In the genomic region with DNA sequence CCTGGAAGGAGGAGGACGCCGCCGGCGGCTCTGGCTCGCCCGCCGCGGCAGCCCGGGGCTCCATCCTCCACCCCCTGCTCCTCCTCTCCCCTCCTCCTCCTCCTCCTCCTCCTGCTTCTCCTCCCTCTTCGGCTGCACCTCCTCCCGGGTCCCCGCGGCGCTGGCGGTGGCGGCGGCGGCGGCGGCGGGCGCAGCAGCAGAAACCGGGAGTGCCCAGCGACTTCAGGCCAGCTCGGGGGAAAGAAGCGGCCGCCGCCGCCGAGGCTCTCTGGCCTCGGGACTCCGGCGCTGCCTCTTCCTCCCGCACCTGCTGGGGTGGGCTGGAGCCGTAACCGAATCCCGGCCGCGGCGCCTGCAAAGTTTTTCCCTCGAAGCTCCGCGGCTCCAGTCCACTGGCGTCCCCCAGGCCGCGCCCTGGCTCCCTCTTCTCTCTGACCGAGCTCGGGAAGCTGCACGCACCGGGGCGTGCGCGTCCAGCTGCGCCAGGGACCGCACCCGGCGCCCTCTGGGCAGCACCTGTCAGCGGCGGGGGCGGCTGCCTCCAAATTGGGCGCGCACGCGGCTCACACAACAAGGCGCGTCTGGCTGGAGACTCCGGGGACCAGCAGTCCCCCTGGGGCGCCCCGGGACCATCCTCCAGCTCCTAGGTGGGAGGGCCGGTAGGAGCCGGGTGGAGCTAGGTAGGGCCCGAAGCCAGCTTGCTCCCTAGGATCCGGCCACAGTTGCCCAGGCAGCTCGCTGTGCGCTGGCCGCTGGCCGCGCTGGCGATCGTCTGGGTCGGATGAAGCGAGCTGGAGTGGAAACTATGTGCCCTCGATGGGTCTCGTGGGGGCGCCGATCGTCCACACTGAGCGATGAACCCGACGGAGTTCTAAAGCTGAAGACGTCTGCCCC, we compare ENCODE assay signal across 8 cellular contexts. TPM values are rescaled to one million over a fixed set of nuclear protein-coding genes. Genes with fewer than 3 reads are reported as not detected.
DNase-seq lines count a peak whose midpoint lies in the region; ATAC-seq and TF ChIP-seq lines count a peak whose summit lies in the region.

Gene MCTP1 (minus strand): TSS at position 583 of the 894 bp plus-strand sequence.

- in situ Hi-C loops in transverse colon (cut with MboI; ENCODE audit: low pct_ligation_motif_present in 1 of 4, low pct_unique_long_range_greater_than_20kb in 1 of 4, low sequenced_read_pairs in 3 of 4): no loop called here

- H3K36me3 Mint-ChIP-seq in CD14-positive monocyte (peaks cover 0 to 6% of the 10 kb centered on the region in 2 donors), T-cell (no peaks in the 10 kb centered on the region), endodermal cell (ENCODE audit: low read depth) (no peaks in the 10 kb centered on the region)

- H3K9ac ChIP-seq in endodermal cell (ENCODE audit: extremely low read depth, low read length, poor library complexity, severe bottlenecking): no peak within 1 kb of the TSS

- H3K4me3 Mint-ChIP-seq in CD14-positive monocyte (peak within 1 kb of the TSS; percentile 75 to 95), T-cell (peak within 1 kb of the TSS; percentile 47 to 79 (median 49)), endodermal cell (peak within 1 kb of the TSS; percentile 58)

- H3K36me3 ChIP-seq in endodermal cell (ENCODE audit: control insufficient read depth, insufficient read depth, low read length): no peaks in the 10 kb centered on the region
- H3K36me3 ChIP-seq in mesodermal cell (ENCODE audit: control insufficient read depth, insufficient read depth, low read length): no peaks in the 10 kb centered on the region
- no peaks in the 10 kb centered on the region for H3K36me3 ChIP-seq in transverse colon

- peaks cover 12% of the 10 kb centered on the region for H3K4me1 Mint-ChIP-seq in CD14-positive monocyte
- peaks cover 4 to 14% (median 14%) of the 10 kb centered on the region in 3 donors for H3K4me1 Mint-ChIP-seq in T-cell
- H3K4me1 Mint-ChIP-seq in endodermal cell: peaks cover 15% of the 10 kb centered on the region

- H3K4me1 ChIP-seq in endodermal cell (ENCODE audit: control insufficient read depth, insufficient read depth, low read length) (no peaks in the 10 kb centered on the region), mesodermal cell (ENCODE audit: control insufficient read depth, insufficient read depth, low read length, poor library complexity, severe bottlenecking) (peaks cover 9% of the 10 kb centered on the region), transverse colon (peaks cover 0 to 25% (median 24%) of the 10 kb centered on the region in 4 donors)

- CTCF ChIA-PET in T-cell (lab: Charles Lee): interaction anchor here (0.6 to 0.7 kb wide), 2 partner anchors 10 to 16 kb away, joined by 4 read pairs; no protein-coding TSS in a partner anchor

- H3K9me3 Mint-ChIP-seq in CD14-positive monocyte: peaks cover 0 to 17% (median 6%) of the 10 kb centered on the region in 7 donors
- no peaks in the 10 kb centered on the region for H3K9me3 Mint-ChIP-seq in T-cell
- H3K9me3 Mint-ChIP-seq in endodermal cell: no peaks in the 10 kb centered on the region

- DNase-seq in CD14-positive monocyte (ENCODE audit: low spot score) (no peak), GM19238 (ENCODE audit: insufficient read length, low spot score) (peak; percentile 8), HPDE6-E6E7 (ENCODE audit: extremely low spot score) (peak; percentile 9), T-cell (no peak), endodermal cell (peak; percentile 86), transverse colon (no peak), GOT3 (lab: John Stamatoyannopoulos, UW) (no peak)

- no peak for TF ChIP-seq EP300 in transverse colon (IDR thresholded peaks at IDR 0.05; ENCODE audit: low read depth)

- H3K27me3 ChIP-seq in endodermal cell (ENCODE audit: control insufficient read depth, insufficient read depth, low read length, poor library complexity, severe bottlenecking): peaks cover 81% of the 10 kb centered on the region
- H3K27me3 ChIP-seq in transverse colon: peaks cover 96% of the 10 kb centered on the region

- H3K4me3 ChIP-seq in endodermal cell (ENCODE audit: low read length) (peak within 1 kb of the TSS; percentile 75), mesodermal cell (ENCODE audit: extremely low read depth, insufficient read depth, low read length, poor library complexity, severe bottlenecking) (peak within 1 kb of the TSS; percentile 54), transverse colon (peak within 1 kb of the TSS; percentile 37 to 76 (median 42))

- H3K27ac ChIP-seq in endodermal cell (ENCODE audit: low read depth, low read length): no peak within 1 kb of the TSS
- H3K27ac ChIP-seq in mesodermal cell (ENCODE audit: low read depth, low read length, severe bottlenecking): no peak within 1 kb of the TSS
- H3K27ac ChIP-seq in transverse colon: no peak within 1 kb of the TSS

- TF ChIP-seq CTCF in CD14-positive monocyte (IDR thresholded peaks at IDR 0.05): no peak
- TF ChIP-seq CTCF in endodermal cell (conservative IDR thresholded peaks at IDR 0.05): no peak
- no peak for TF ChIP-seq CTCF in transverse colon (IDR thresholded peaks at IDR 0.05)

- 0% methylated on average over 26 to 87 of the region's 91 CpGs for WGBS in endodermal cell (ENCODE audit: insufficient coverage in 1 of 2, insufficient read length in 1 of 2), 2 experiments
- 0% methylated on average over 56 to 60 of the region's 91 CpGs for WGBS in mesodermal cell (ENCODE audit: insufficient coverage in 2 of 2), 2 experiments
- 4% methylated on average over 86 of the region's 91 CpGs; no CpG with 5 or more reads in 1 of the 2 donors for WGBS in transverse colon (ENCODE audit: low coverage in 1 of 2), 2 donors

- no peaks in the 10 kb centered on the region for H3K9me3 ChIP-seq in endodermal cell (ENCODE audit: control insufficient read depth, low read length)
- no peaks in the 10 kb centered on the region for H3K9me3 ChIP-seq in mesodermal cell (ENCODE audit: control insufficient read depth, low read length)
- H3K9me3 ChIP-seq in transverse colon: no peaks in the 10 kb centered on the region

- TF ChIP-seq POLR2A in transverse colon (IDR thresholded peaks at IDR 0.05): no peak

- peak; percentile 18 to 29 (median 24) for ATAC-seq in T-cell (replicated peaks in 1 of 4)

- H3K27me3 Mint-ChIP-seq in CD14-positive monocyte (ENCODE audit: low read depth in 3 of 3) (peaks cover 59 to 76% (median 74%) of the 10 kb centered on the region in 3 donors), T-cell (peaks cover 54 to 57% of the 10 kb centered on the region in 2 donors), endodermal cell (ENCODE audit: insufficient read depth) (peaks cover 49% of the 10 kb centered on the region)

- intact Hi-C loops in CD14-positive monocyte (cut with micrococcal nuclease) (no loop called here), transverse colon (cut with DNase I; ENCODE audit: low total_unique reads) (no loop called here)

- POLR2A ChIA-PET in T-cell (lab: Charles Lee): interaction anchor here in 1 of 2 donors (0.7 kb wide), 1 partner anchor 1677 kb away, joined by 3 read pairs; no protein-coding TSS in a partner anchor

- H3K27ac Mint-ChIP-seq in CD14-positive monocyte (peak within 1 kb of the TSS in 1 of 7 donors; percentile 41), T-cell (no peak within 1 kb of the TSS), endodermal cell (no peak within 1 kb of the TSS)

RNA-seq across cellular contexts. Expression of gene MCTP1, which starts in this region (rescaled TPM):
- 10 to 100 TPM; 55.5 to 72.9 TPM for polyA plus RNA-seq in CD14-positive monocyte
- 1 to 10 TPM in 3 of 5 donors, under 1 TPM in 1, not detected in 1; 0.21 to 2.9 (median 1.7) TPM for total RNA-seq in T-cell
- total RNA-seq in endodermal cell: 1 to 10 TPM in 1 of 2 donors, under 1 TPM in 1; 0.71 to 3.7 TPM
- polyA plus RNA-seq in endodermal cell (2013, experiment 1 of 2): 1.2 TPM
- 1.3 TPM for polyA plus RNA-seq in endodermal cell (2013, experiment 2 of 2)
- polyA plus RNA-seq in mesodermal cell (2013, experiment 1 of 2): 1.3 TPM
- 1.3 TPM for polyA plus RNA-seq in mesodermal cell (2013, experiment 2 of 2)
- total RNA-seq in transverse colon: 10 to 100 TPM in 2 of 4 donors, 1 to 10 TPM in 2; 3.3 to 31.4 (median 13.4) TPM

Comparison
In these comparisons a context has a peak if more than half of its experiments do, and no peak if none do; other contexts are left out.
1. DNase-seq: peak in GM19238 (single experiment), HPDE6-E6E7 (single experiment) and endodermal cell (single experiment); none in CD14-positive monocyte (single experiment), T-cell (0 of 34), transverse colon (single experiment) and GOT3 (single experiment).
2. Peak in every context shown above with its lines, with median percentiles within 50 percentile points of each other: H3K4me3 Mint-ChIP-seq and H3K4me3 ChIP-seq.